Comparison of ENCODE assay signal across 8 cellular contexts in genomic region chr1:31787786-31788137, GRCh38. TPM values are rescaled to one million over a fixed set of nuclear protein-coding genes. Genes with fewer than 3 reads are reported as not detected.
DNase-seq lines count a peak whose midpoint lies in the region; ATAC-seq, FAIRE-seq and TF ChIP-seq lines count a peak whose summit lies in the region.

No MANE protein-coding gene starts in this region.

- no peaks in the 10 kb centered on the region for H3K36me3 ChIP-seq in mucosa of rectum (ENCODE audit: control insufficient read depth in 2 of 2, insufficient read depth in 2 of 2, low read length in 2 of 2)

- FAIRE-seq in A549 (lab: Jason Lieb, UNC) = no peak

- TF ChIP-seq POLR2A in A549 (IDR thresholded peaks at IDR 0.05; ENCODE audit: low read length) = no peak

- H3K27ac ChIP-seq in A549 = peak overlapping the region; percentile 94 to 95
- peak overlapping the region; percentile 89 for H3K27ac ChIP-seq in mucosa of rectum (ENCODE audit: low read depth in 2 of 2, low read length in 2 of 2)

- 69% methylated on average over 1 of the region's 1 CpG for WGBS in A549 (ENCODE audit: missing lambda C conversion rate)

- H3K27me3 Mint-ChIP-seq in HFFc6 (ENCODE audit: insufficient read depth) = no peaks in the 10 kb centered on the region

- peak overlapping the region; percentile 97 for H3K27ac Mint-ChIP-seq in HFFc6

- H3K36me3 Mint-ChIP-seq in HFFc6 (ENCODE audit: low read depth) = no peaks in the 10 kb centered on the region

- CTCF ChIA-PET in A549 (lab: Yijun Ruan, JAX) = interaction anchor here (0.8 to 18.6 kb wide), 14 partner anchors 8 to 603 kb away, joined by 3 to 242 read pairs (median 10); partner anchors contain the start of genes ADGRB2 and PTP4A2

- H3K4me3 ChIP-seq in A549 = peak overlapping the region; percentile 69
- H3K4me3 ChIP-seq in astrocyte of the spinal cord (ENCODE audit: low read depth, low read length) = peak overlapping the region; percentile 58
- peak overlapping the region; percentile 88 to 90 for H3K4me3 ChIP-seq in mucosa of rectum (ENCODE audit: low read length in 2 of 2)

- H3K9me3 ChIP-seq in A549 (no peaks in the 10 kb centered on the region), mucosa of rectum (ENCODE audit: control insufficient read depth in 2 of 2, low read length in 2 of 2) (no peaks in the 10 kb centered on the region)

- TF ChIP-seq CTCF in A549 (IDR thresholded peaks at IDR 0.05) (no peak), HFFc6 (IDR thresholded peaks at IDR 0.05) (no peak), astrocyte of the spinal cord (IDR thresholded peaks at IDR 0.05; ENCODE audit: low read depth, low read length) (no peak)

- H3K4me1 ChIP-seq in A549 (peaks cover 13% of the 10 kb centered on the region), mucosa of rectum (ENCODE audit: control insufficient read depth in 2 of 2, insufficient read depth in 2 of 2, low read length in 2 of 2) (peaks cover 3 to 8% of the 10 kb centered on the region in 2 donors)

- H3K4me3 Mint-ChIP-seq in HFFc6 = peak overlapping the region; percentile 90

- peaks cover 36% of the 10 kb centered on the region for H3K4me1 Mint-ChIP-seq in HFFc6 (ENCODE audit: low read depth)

- peak overlapping the region; percentile 86 for H3K4me2 ChIP-seq in A549

- POLR2A ChIA-PET in A549 (lab: Yijun Ruan, JAX) = interaction anchor here (1.2 to 1.8 kb wide), 2 partner anchors 30 to 118 kb away, joined by 3 to 8 read pairs; no protein-coding TSS in a partner anchor

- no peak for TF ChIP-seq RAD21 in A549 (conservative IDR thresholded peaks at IDR 0.05 in 1 of 2, IDR thresholded peaks at IDR 0.05 in 1 of 2)

- H3K9me3 Mint-ChIP-seq in HFFc6 = no peaks in the 10 kb centered on the region

- no peak for TF ChIP-seq EP300 in A549 (IDR thresholded peaks at IDR 0.05)

- H3K27me3 ChIP-seq in mucosa of rectum (ENCODE audit: control insufficient read depth in 2 of 2, insufficient read depth in 2 of 2, low read length in 2 of 2) = no peaks in the 10 kb centered on the region

- no peak overlapping the region for H3K9ac ChIP-seq in mucosa of rectum (ENCODE audit: low read depth in 1 of 2, low read length in 2 of 2)

- DNase-seq in A549 (ENCODE audit: low read depth in 1 of 2, low spot score in 1 of 2) (no peak), HFFc6 (no peak), astrocyte of the spinal cord (ENCODE audit: low read depth, low spot score) (no peak), NCI-H1417 (lab: John Stamatoyannopoulos, UW) (no peak)

- in situ Hi-C loops in astrocyte of the spinal cord (cut with HindIII; ENCODE audit: low sequenced_read_pairs) = no loop called here

- ATAC-seq in A549 = no peak
- no peak for ATAC-seq in GM18498 (IDR thresholded peaks at IDR 0.05; ENCODE audit: unreplicated experiment)
- ATAC-seq in HG02852 (IDR thresholded peaks at IDR 0.05; ENCODE audit: unreplicated experiment) = no peak
- ATAC-seq in GM19463 (IDR thresholded peaks at IDR 0.05; ENCODE audit: unreplicated experiment) = no peak

TF ChIP-seq in A549, 52 proteins besides CTCF, POLR2A, EP300 and RAD21:
- TF ChIP-seq MAX (IDR thresholded peaks at IDR 0.05) = no peak
- no peak for TF ChIP-seq TP53 (CRISPR knock-in tag; IDR thresholded peaks at IDR 0.05)
- no peak for TF ChIP-seq PBX3 (IDR thresholded peaks at IDR 0.05)
- TF ChIP-seq KDM1A (IDR thresholded peaks at IDR 0.05; ENCODE audit: low read depth) = no peak
- TF ChIP-seq BHLHE40 (IDR thresholded peaks at IDR 0.05; ENCODE audit: low read depth, low read length) = no peak
- no peak for TF ChIP-seq E2F6 (IDR thresholded peaks at IDR 0.05; ENCODE audit: borderline replicate concordance, low read depth)
- no peak for TF ChIP-seq RFX5 (IDR thresholded peaks at IDR 0.05)
- TF ChIP-seq POLR2AphosphoS2 (conservative IDR thresholded peaks at IDR 0.05; ENCODE audit: low read length) = no peak
- TF ChIP-seq USF2 (IDR thresholded peaks at IDR 0.05) = no peak
- TF ChIP-seq CBX2 (IDR thresholded peaks at IDR 0.05; ENCODE audit: borderline replicate concordance, low read depth) = no peak
- no peak for TF ChIP-seq NR3C1 (IDR thresholded peaks at IDR 0.05)
- TF ChIP-seq CBX8 (IDR thresholded peaks at IDR 0.05) = no peak
TF ChIP-seq in A549: peak in this region for 0.

RNA-seq across cellular contexts. Expression of gene ADGRB2, which starts 23.6 kb away (rescaled TPM):
- 2.3 and 2.7 TPM in 2 replicates for polyA plus RNA-seq in A549 (2011; rRNA removed)
- 6.5 and 9.5 TPM in 2 replicates for polyA plus RNA-seq in A549 (2012; cell fraction: cytosol; rRNA removed)
- 28.3 and 34.0 TPM in 2 replicates for polyA plus RNA-seq in A549 (2012; cell fraction: nucleus; rRNA removed)
- 6.3 to 7.0 TPM (median 6.6 TPM) in 3 replicates for polyA plus RNA-seq in A549 (2017; fragmentation: RNase III; extraction: RNeasy Plus Mini Kit Qiagen cat#74134 plus additional on column Dnase treatment)
- 2.5 and 3.3 TPM in 2 replicates for polyA minus RNA-seq in A549 (2011; rRNA and poly(A)+ RNA removed)
- 1 to 10 TPM; 4.9 to 8.8 (median 6.4) TPM for total RNA-seq in HFFc6 (2021; fragmentation: NEBNext Ultra II Directional; extraction: Animal tissue kit (Norgen Biotek cat#: 25700))

RNA-seq across cellular contexts. Expression of gene SPOCD1, which starts 28.1 kb away (rescaled TPM):
- 0.98 and 1.2 TPM in 2 replicates for polyA plus RNA-seq in A549 (2011; rRNA removed)
- polyA plus RNA-seq in A549 (2012; cell fraction: cytosol; rRNA removed) = 1.2 and 2.4 TPM in 2 replicates
- 5.9 and 7.2 TPM in 2 replicates for polyA plus RNA-seq in A549 (2012; cell fraction: nucleus; rRNA removed)
- polyA plus RNA-seq in A549 (2017; fragmentation: RNase III; extraction: RNeasy Plus Mini Kit Qiagen cat#74134 plus additional on column Dnase treatment) = 4.8 to 6.4 TPM (median 5.5 TPM) in 3 replicates
- 1.7 and 1.8 TPM in 2 replicates for polyA minus RNA-seq in A549 (2011; rRNA and poly(A)+ RNA removed)
- 10 to 100 TPM; 33.7 to 40.4 (median 35.8) TPM for total RNA-seq in HFFc6 (2021; fragmentation: NEBNext Ultra II Directional; extraction: Animal tissue kit (Norgen Biotek cat#: 25700))
